Comparison of ENCODE assay signal across 6 cellular contexts in genomic region chr1:172557270-172557669, GRCh38.
"Had no signal": no experiment of that assay in that cellular context is flagged by ENCODE, and none has a peak within 500 bp of the region (broad histone marks: within the 10 kb centered on the region; RNA-seq: fewer than 3 reads in every experiment).

No MANE protein-coding gene starts in this region.

- FAIRE-seq: HTR-8/SVneo, K562 had no signal

- H3K27ac ChIP-seq: HL-60 had no signal

- ATAC-seq: K562 had no signal

- H3K4me3 Mint-ChIP-seq: IgD-negative memory B cell had no signal

- H3K9me3 Mint-ChIP-seq: IgD-negative memory B cell had no signal

- DNase-seq: IMR-90, KBM-7 had no signal

- H3K4me3 ChIP-seq: K562 had no signal

- H3K27me3 Mint-ChIP-seq: IgD-negative memory B cell had no signal

- H3K27ac Mint-ChIP-seq: IgD-negative memory B cell had no signal
